ENCODE assay signal across 7 cellular contexts in the genomic region with DNA sequence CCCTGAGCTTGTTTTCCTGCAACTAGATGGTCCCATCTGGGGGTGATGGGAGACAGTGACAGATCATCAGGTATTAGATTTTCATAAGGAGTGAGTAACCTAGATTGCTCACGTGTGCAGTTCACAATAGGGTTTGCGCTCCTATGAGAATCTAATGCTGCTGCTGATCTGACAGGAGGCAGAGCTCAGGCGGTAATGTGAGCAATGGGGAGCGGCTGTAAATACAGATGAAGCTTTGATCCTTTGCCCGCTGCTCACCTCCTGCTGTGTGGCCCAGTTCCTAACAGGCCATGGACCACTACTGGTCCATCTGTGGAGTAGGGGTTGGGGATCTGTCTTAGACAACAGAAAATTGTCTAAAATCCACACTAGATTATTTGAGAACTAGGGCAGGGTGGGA. TPM values are rescaled to one million over a fixed set of nuclear protein-coding genes. Genes with fewer than 3 reads are reported as not detected.
DNase-seq lines count a peak whose midpoint lies in the region; ATAC-seq, FAIRE-seq and TF ChIP-seq lines count a peak whose summit lies in the region.
"Not testable (repeated sequence)": the region's sequence is repeated elsewhere in the genome, so short reads cannot be mapped to it uniquely, and the experiment has no call there.

No MANE protein-coding gene starts in this region.

- not testable (repeated sequence) for TF ChIP-seq EP300 in HepG2 (IDR thresholded peaks at IDR 0.05; ENCODE audit: low read depth in 2 of 2, low read length in 2 of 2); HepG2 (CRISPR knock-in tag; IDR thresholded peaks at IDR 0.05; ENCODE audit: borderline replicate concordance)

- intact Hi-C loops in CD8-positive, alpha-beta T cell (cut with DNase I, micrococcal nuclease) = loop anchor here in 1 of 2 experiments (1.0 kb wide), 1 partner anchor 9 kb away; no protein-coding TSS in a partner anchor
- intact Hi-C loops in activated CD4-positive, alpha-beta memory T cell treated with anti-CD3 and anti-CD28 coated beads for 36 hours (cut with micrococcal nuclease); HepG2 (cut with micrococcal nuclease; ENCODE audit: unreplicated experiment): not testable (repeated sequence)

- in situ Hi-C loops in HepG2 (cut with HindIII; ENCODE audit: extremely low pct_ligation_motif_present, low pct_unique_long_range_greater_than_20kb) = not testable (repeated sequence)

- not testable (repeated sequence) for ATAC-seq in CD8-positive, alpha-beta T cell; T-cell (replicated peaks in 1 of 4); activated T-helper 17 cell treated with anti-CD3 and anti-CD28 coated beads, Interleukin-2, amount 50 U/mL, for 72 hours (replicated peaks); activated naive CD8-positive, alpha-beta T cell treated with anti-CD3 and anti-CD28 coated beads, Interleukin-2, amount 50 U/mL, for 24 hours; HepG2; natural killer cell treated with Interleukin-12 subunit alpha and Interleukin-12 subunit beta and Interleukin-15 and Interleukin-18, amount 100 ng/mL, for 72 hours

- BruUV-seq in HepG2 (replicated peaks; lab: Mats Ljungman, UMichigan) = not testable (repeated sequence)

- not testable (repeated sequence) for H3K27ac ChIP-seq in CD8-positive, alpha-beta T cell (ENCODE audit: low read depth, low read length); HepG2 (ENCODE audit: extremely low read length, insufficient read depth, low read length)

- not testable (repeated sequence) for H3K9me3 Mint-ChIP-seq in CD8-positive, alpha-beta T cell; T-cell; activated CD4-positive, alpha-beta memory T cell treated with anti-CD3 and anti-CD28 coated beads for 36 hours; activated T-helper 17 cell treated with anti-CD3 and anti-CD28 coated beads, Interleukin-2, amount 50 U/mL, for 72 hours; activated naive CD8-positive, alpha-beta T cell treated with anti-CD3 and anti-CD28 coated beads, Interleukin-2, amount 50 U/mL, for 24 hours; natural killer cell treated with Interleukin-12 subunit alpha and Interleukin-12 subunit beta and Interleukin-15 and Interleukin-18, amount 100 ng/mL, for 72 hours

- H3K27me3 ChIP-seq in CD8-positive, alpha-beta T cell (ENCODE audit: insufficient read depth, low read length); HepG2 (ENCODE audit: control insufficient read depth in 1 of 2, insufficient read depth in 2 of 2, low read length in 2 of 2): not testable (repeated sequence)

- CTCF ChIA-PET in CD8-positive, alpha-beta T cell (lab: Charles Lee) = interaction anchor here (0.6 to 2.1 kb wide), 5 partner anchors 9 to 118 kb away, joined by 3 to 11 read pairs (median 3); no protein-coding TSS in a partner anchor
- CTCF ChIA-PET in T-cell (lab: Charles Lee) = interaction anchor here in 1 of 2 donors (0.6 to 1.1 kb wide), 2 partner anchors 31 to 37 kb away, joined by 3 to 7 read pairs; no protein-coding TSS in a partner anchor
- CTCF ChIA-PET in activated CD4-positive, alpha-beta memory T cell treated with anti-CD3 and anti-CD28 coated beads for 36 hours (lab: Charles Lee) = interaction anchor here (0.6 to 1.6 kb wide), 5 partner anchors 18 to 37 kb away, joined by 3 to 7 read pairs (median 3); no protein-coding TSS in a partner anchor
- CTCF ChIA-PET in HepG2 (lab: Yijun Ruan, JAX; ENCODE audit: low intra/inter-chr PET ratio, low total read pairs) = not testable (repeated sequence)

- TF ChIP-seq RAD21 in HepG2 (CRISPR knock-in tag; IDR thresholded peaks at IDR 0.05) = not testable (repeated sequence)

- H4K20me1 ChIP-seq in HepG2 (ENCODE audit: insufficient read depth, low read length) = not testable (repeated sequence)

- TF ChIP-seq CTCF in CD8-positive, alpha-beta T cell (IDR thresholded peaks at IDR 0.05); HepG2 (CRISPR knock-in tag; IDR thresholded peaks at IDR 0.05): not testable (repeated sequence)

- DNase-seq in CD8-positive, alpha-beta T cell; T-cell; activated CD4-positive, alpha-beta memory T cell treated with anti-CD3 and anti-CD28 coated beads for 36 hours; activated naive CD8-positive, alpha-beta T cell treated with anti-CD3 and anti-CD28 coated beads, Interleukin-2, amount 50 U/mL, for 24 hours; HepG2 (ENCODE audit: low spot score); natural killer cell treated with Interleukin-12 subunit alpha and Interleukin-12 subunit beta and Interleukin-15 and Interleukin-18, amount 100 ng/mL, for 72 hours (ENCODE audit: low spot score): not testable (repeated sequence)

- not testable (repeated sequence) for H3K4me2 ChIP-seq in HepG2 (ENCODE audit: low read depth, low read length)

- H3K4me1 Mint-ChIP-seq in CD8-positive, alpha-beta T cell (ENCODE audit: low read depth) = peaks cover 95% of the 10 kb centered on the region
- H3K4me1 Mint-ChIP-seq in T-cell = peaks cover 93 to 95% (median 95%) of the 10 kb centered on the region in 3 donors
- H3K4me1 Mint-ChIP-seq in activated CD4-positive, alpha-beta memory T cell treated with anti-CD3 and anti-CD28 coated beads for 36 hours (ENCODE audit: low read depth) = peaks cover 91% of the 10 kb centered on the region
- peaks cover 48% of the 10 kb centered on the region for H3K4me1 Mint-ChIP-seq in activated T-helper 17 cell treated with anti-CD3 and anti-CD28 coated beads, Interleukin-2, amount 50 U/mL, for 72 hours
- H3K4me1 Mint-ChIP-seq in activated naive CD8-positive, alpha-beta T cell treated with anti-CD3 and anti-CD28 coated beads, Interleukin-2, amount 50 U/mL, for 24 hours = peaks cover 96% of the 10 kb centered on the region
- H3K4me1 Mint-ChIP-seq in natural killer cell treated with Interleukin-12 subunit alpha and Interleukin-12 subunit beta and Interleukin-15 and Interleukin-18, amount 100 ng/mL, for 72 hours (ENCODE audit: low read depth in 2 of 2) = peaks cover 62 to 87% of the 10 kb centered on the region in 2 donors

- FAIRE-seq in HepG2 (lab: Jason Lieb, UNC) = not testable (repeated sequence)

- H3K4me3 Mint-ChIP-seq in CD8-positive, alpha-beta T cell; T-cell; activated CD4-positive, alpha-beta memory T cell treated with anti-CD3 and anti-CD28 coated beads for 36 hours; activated naive CD8-positive, alpha-beta T cell treated with anti-CD3 and anti-CD28 coated beads, Interleukin-2, amount 50 U/mL, for 24 hours; natural killer cell treated with Interleukin-12 subunit alpha and Interleukin-12 subunit beta and Interleukin-15 and Interleukin-18, amount 100 ng/mL, for 72 hours: not testable (repeated sequence)
- peak overlapping the region; percentile 83 for H3K4me3 Mint-ChIP-seq in activated T-helper 17 cell treated with anti-CD3 and anti-CD28 coated beads, Interleukin-2, amount 50 U/mL, for 72 hours

- not testable (repeated sequence) for H3K36me3 ChIP-seq in CD8-positive, alpha-beta T cell (ENCODE audit: insufficient read depth, low read length); HepG2 (replicated peaks in 1 of 2; ENCODE audit: control insufficient read depth in 1 of 2, insufficient read depth in 2 of 2, low read length in 2 of 2)

- peaks cover 36% of the 10 kb centered on the region for H3K79me2 ChIP-seq in HepG2 (ENCODE audit: insufficient read depth, low read length)

- peaks cover 21% of the 10 kb centered on the region for H3K36me3 Mint-ChIP-seq in CD8-positive, alpha-beta T cell
- not testable (repeated sequence) for H3K36me3 Mint-ChIP-seq in T-cell; activated CD4-positive, alpha-beta memory T cell treated with anti-CD3 and anti-CD28 coated beads for 36 hours; activated T-helper 17 cell treated with anti-CD3 and anti-CD28 coated beads, Interleukin-2, amount 50 U/mL, for 72 hours (ENCODE audit: low read depth); natural killer cell treated with Interleukin-12 subunit alpha and Interleukin-12 subunit beta and Interleukin-15 and Interleukin-18, amount 100 ng/mL, for 72 hours
- peaks cover 18% of the 10 kb centered on the region for H3K36me3 Mint-ChIP-seq in activated naive CD8-positive, alpha-beta T cell treated with anti-CD3 and anti-CD28 coated beads, Interleukin-2, amount 50 U/mL, for 24 hours (ENCODE audit: low read depth)

- not testable (repeated sequence) for H3K9me3 ChIP-seq in CD8-positive, alpha-beta T cell (ENCODE audit: low read length); HepG2 (ENCODE audit: low read length)

- H3K4me1 ChIP-seq in CD8-positive, alpha-beta T cell (ENCODE audit: insufficient read depth, low read length) = peaks cover 94% of the 10 kb centered on the region
- H3K4me1 ChIP-seq in HepG2 (ENCODE audit: insufficient read depth, low read length) = peaks cover 21% of the 10 kb centered on the region; the same call in 1 of the 2 replicates

- not testable (repeated sequence) for H3K4me3 ChIP-seq in CD8-positive, alpha-beta T cell (ENCODE audit: low read depth, low read length); HepG2 (replicated peaks in 1 of 3; ENCODE audit: insufficient read depth in 1 of 3, low read depth in 2 of 3, low read length in 3 of 3)

- peak overlapping the region; percentile 89 for H3K27ac Mint-ChIP-seq in CD8-positive, alpha-beta T cell
- H3K27ac Mint-ChIP-seq in T-cell = peak overlapping the region; percentile 83 to 93
- H3K27ac Mint-ChIP-seq in activated CD4-positive, alpha-beta memory T cell treated with anti-CD3 and anti-CD28 coated beads for 36 hours = peak overlapping the region; percentile 95
- H3K27ac Mint-ChIP-seq in activated T-helper 17 cell treated with anti-CD3 and anti-CD28 coated beads, Interleukin-2, amount 50 U/mL, for 72 hours = peak overlapping the region; percentile 86
- peak overlapping the region; percentile 65 for H3K27ac Mint-ChIP-seq in activated naive CD8-positive, alpha-beta T cell treated with anti-CD3 and anti-CD28 coated beads, Interleukin-2, amount 50 U/mL, for 24 hours
- peak overlapping the region; percentile 94 to 97 for H3K27ac Mint-ChIP-seq in natural killer cell treated with Interleukin-12 subunit alpha and Interleukin-12 subunit beta and Interleukin-15 and Interleukin-18, amount 100 ng/mL, for 72 hours

- POLR2A ChIA-PET in CD8-positive, alpha-beta T cell (lab: Charles Lee) = interaction anchor here (0.9 to 1.8 kb wide), 7 partner anchors 9 to 74 kb away, joined by 3 to 5 read pairs (median 4); no protein-coding TSS in a partner anchor
- POLR2A ChIA-PET in T-cell (lab: Charles Lee) (interaction anchor here (0.5 to 1.4 kb wide), 6 partner anchors 10 to 996 kb away, joined by 3 to 6 read pairs (median 4); no protein-coding TSS in a partner anchor), HepG2 (lab: Yijun Ruan, JAX) (interaction anchor here (1.1 kb wide), 1 partner anchor 9 kb away, joined by 3 read pairs; no protein-coding TSS in a partner anchor)
- POLR2A ChIA-PET in activated CD4-positive, alpha-beta memory T cell treated with anti-CD3 and anti-CD28 coated beads for 36 hours (lab: Charles Lee) = interaction anchor here (0.7 to 3.1 kb wide), 4 partner anchors 9 to 60 kb away, joined by 3 to 30 read pairs (median 3); no protein-coding TSS in a partner anchor

- WGBS in HepG2 (ENCODE audit: low lambda C conversion rate) = 98% methylated on average over 4 of the region's 5 CpGs

- not testable (repeated sequence) for H3K27me3 Mint-ChIP-seq in CD8-positive, alpha-beta T cell (ENCODE audit: low read depth); T-cell; activated CD4-positive, alpha-beta memory T cell treated with anti-CD3 and anti-CD28 coated beads for 36 hours; activated T-helper 17 cell treated with anti-CD3 and anti-CD28 coated beads, Interleukin-2, amount 50 U/mL, for 72 hours; activated naive CD8-positive, alpha-beta T cell treated with anti-CD3 and anti-CD28 coated beads, Interleukin-2, amount 50 U/mL, for 24 hours; natural killer cell treated with Interleukin-12 subunit alpha and Interleukin-12 subunit beta and Interleukin-15 and Interleukin-18, amount 100 ng/mL, for 72 hours

- not testable (repeated sequence) for H2AFZ ChIP-seq in HepG2 (ENCODE audit: low read length)

- not testable (repeated sequence) for TF ChIP-seq POLR2A in HepG2 (IDR thresholded peaks at IDR 0.05; ENCODE audit: insufficient read depth in 1 of 2, low read depth in 2 of 2, low read length in 2 of 2)

- not testable (repeated sequence) for H3K9ac ChIP-seq in HepG2 (ENCODE audit: insufficient read depth, low read depth, low read length)

RNA-seq across cellular contexts. Expression of a gene that starts 22.3 kb away (rescaled TPM):
- 10 to 100 TPM; 82.5 to 89.5 TPM for total RNA-seq in CD8-positive, alpha-beta T cell
- total RNA-seq in T-cell = 100 to 1,000 TPM; 129 to 238 (median 160) TPM
- 100 to 1,000 TPM; 107 to 108 TPM for total RNA-seq in activated CD4-positive, alpha-beta memory T cell treated with anti-CD3 and anti-CD28 coated beads for 36 hours
- total RNA-seq in activated T-helper 17 cell treated with anti-CD3 and anti-CD28 coated beads, Interleukin-2, amount 50 U/mL, for 72 hours = 100 to 1,000 TPM in 1 of 2 donors, 10 to 100 TPM in 1; 86.1 to 111 TPM
- 22.6 and 25.7 TPM in 2 replicates for total RNA-seq in HepG2 (2016; rRNA removed; fragmentation: Illumina TruSeq; extraction: Trizol)
- 6.1 and 10.2 TPM in 2 replicates for total RNA-seq in HepG2 (2016; cell fraction: cytosol; rRNA removed; fragmentation: Illumina TruSeq; extraction: Trizol; ENCODE audit: low read depth)
- total RNA-seq in HepG2 (2016; cell fraction: insoluble cytoplasmic fraction; rRNA removed; fragmentation: Illumina TruSeq; extraction: Trizol) = 20.3 and 22.2 TPM in 2 replicates
- total RNA-seq in HepG2 (2016; cell fraction: membrane; rRNA removed; fragmentation: Illumina TruSeq; extraction: Trizol) = 24.0 and 27.4 TPM in 2 replicates
- 11.6 and 11.8 TPM in 2 replicates for total RNA-seq in HepG2 (2016; cell fraction: nucleus; rRNA removed; fragmentation: Illumina TruSeq; extraction: Trizol)
- polyA plus RNA-seq in HepG2 (2011; rRNA removed) = 7.1 and 9.1 TPM in 2 replicates
- 5.3 and 6.6 TPM in 2 replicates for polyA plus RNA-seq in HepG2 (2011; cell fraction: cytosol; rRNA removed)
- polyA plus RNA-seq in HepG2 (2011; cell fraction: nucleus; rRNA removed) = 2.9 and 4.2 TPM in 2 replicates
- 5.0 and 6.5 TPM in 2 replicates for polyA plus RNA-seq in HepG2 (2012)
- polyA plus RNA-seq in HepG2 (2016; cell fraction: cytosol; fragmentation: Illumina TruSeq; extraction: Trizol; ENCODE audit: low read depth) = 5.4 and 7.9 TPM in 2 replicates
- 25.0 and 34.3 TPM in 2 replicates for polyA plus RNA-seq in HepG2 (2016; cell fraction: insoluble cytoplasmic fraction; fragmentation: Illumina TruSeq; extraction: Trizol; ENCODE audit: low read depth)
- 18.1 and 20.5 TPM in 2 replicates for polyA plus RNA-seq in HepG2 (2016; cell fraction: membrane; fragmentation: Illumina TruSeq; extraction: Trizol; ENCODE audit: low read depth)
- 13.7 and 14.2 TPM in 2 replicates for polyA plus RNA-seq in HepG2 (2016; cell fraction: nucleus; fragmentation: Illumina TruSeq; extraction: Trizol; ENCODE audit: insufficient read depth, low read depth)
- polyA minus RNA-seq in HepG2 (2011; rRNA and poly(A)+ RNA removed; ENCODE audit: low replicate concordance) = 6.7 and 9.6 TPM in 2 replicates
- polyA minus RNA-seq in HepG2 (2011; cell fraction: cytosol; rRNA and poly(A)+ RNA removed) = 11.4 and 13.8 TPM in 2 replicates
- 19.6 and 21.5 TPM in 2 replicates for polyA minus RNA-seq in HepG2 (2011; cell fraction: nucleus; rRNA and poly(A)+ RNA removed)
- total RNA-seq in natural killer cell treated with Interleukin-12 subunit alpha and Interleukin-12 subunit beta and Interleukin-15 and Interleukin-18, amount 100 ng/mL, for 72 hours = 100 to 1,000 TPM; 149 to 152 TPM
